24 cellular contexts compared by ENCODE assay signal in the genomic region with DNA sequence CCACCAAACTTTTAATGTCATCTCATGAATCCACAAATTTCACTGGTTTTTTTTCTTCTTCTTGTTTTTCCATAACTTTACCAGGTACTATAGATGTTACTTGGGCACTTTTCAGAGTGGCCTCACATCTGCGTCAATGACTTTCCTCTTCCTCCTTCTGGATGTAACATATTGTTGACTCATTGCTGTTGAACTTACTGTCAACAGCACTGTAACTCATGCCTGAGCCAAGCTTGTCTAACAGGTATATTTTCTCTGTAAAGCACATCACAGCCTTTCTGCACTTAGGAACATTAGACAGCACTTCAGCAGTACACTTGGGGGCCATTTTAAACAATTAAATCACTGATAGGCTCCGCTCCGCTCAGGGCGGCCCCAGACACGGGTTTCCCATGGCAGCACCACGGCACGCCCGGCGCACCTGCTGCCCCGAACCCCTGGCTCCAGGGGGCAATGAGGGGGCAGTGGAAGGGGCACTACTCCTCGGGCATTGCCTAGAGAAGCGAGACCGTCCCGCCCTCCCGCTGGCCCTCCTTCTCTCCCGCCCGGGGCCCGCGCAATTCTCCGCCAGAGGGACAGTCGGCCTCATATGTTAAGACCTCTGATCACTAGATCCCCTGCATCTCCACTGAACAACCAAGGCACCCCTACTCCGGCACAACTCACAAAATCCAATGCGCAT. TPM values are rescaled to one million over a fixed set of nuclear protein-coding genes. Genes with fewer than 3 reads are reported as not detected.
"Had no signal": no experiment of that assay in that cellular context is flagged by ENCODE, and none has a peak within 500 bp of the region (broad histone marks: within the 10 kb centered on the region; RNA-seq: fewer than 3 reads in every experiment).

No MANE protein-coding gene starts in this region.

- FAIRE-seq: endometrium had no signal

- ATAC-seq: foreskin keratinocyte; naive thymus-derived CD8-positive, alpha-beta T cell; stimulated activated naive B cell treated with anti-CD40 and anti-IgM and Interleukin-4, amounts not matched to agents 10 μg/mL and 1 μg/mL and 100 μg/mL, for 72 hours had no signal

- H3K9me3 Mint-ChIP-seq: activated naive CD8-positive, alpha-beta T cell treated with anti-CD3 and anti-CD28 coated beads for 36 hours had no signal

- DNase-seq: activated CD4-positive, alpha-beta T cell treated with anti-CD3 and anti-CD28 coated beads for 1 hour; activated CD8-positive, alpha-beta memory T cell treated with anti-CD3 and anti-CD28 coated beads, Interleukin-2, amount 10 ng/mL, durations not matched to agents 7 days and 5 days; activated naive CD8-positive, alpha-beta T cell treated with anti-CD3 and anti-CD28 coated beads for 36 hours; amygdala; cerebellar nuclear complex; foreskin keratinocyte; kidney glomerular epithelial cell; left ventricle myocardium inferior; mammary epithelial cell; naive thymus-derived CD8-positive, alpha-beta T cell; stimulated activated CD4-positive, alpha-beta T cell treated with anti-CD3 and anti-CD28 coated beads, Interleukin-2, amount 100 ng/mL, for 48 hours; stimulated activated CD8-positive, alpha-beta memory T cell treated with anti-CD3 and anti-CD28 coated beads, Interleukin-4, amount 100 ng/mL, for 48 hours; stimulated activated naive B cell treated with anti-CD40 and anti-IgM and Interleukin-4, amounts not matched to agents 10 μg/mL and 1 μg/mL and 100 μg/mL, for 72 hours; T-helper 9 cell; transverse colon had no signal

- H3K4me1 ChIP-seq: foreskin keratinocyte, vagina had no signal

- H3K4me3 Mint-ChIP-seq: activated CD8-positive, alpha-beta memory T cell treated with anti-CD3 and anti-CD28 coated beads, Interleukin-2, amount 10 ng/mL, durations not matched to agents 7 days and 5 days; activated naive CD8-positive, alpha-beta T cell treated with anti-CD3 and anti-CD28 coated beads for 36 hours; mesothelial cell of epicardium; naive thymus-derived CD8-positive, alpha-beta T cell; stimulated activated naive B cell treated with anti-CD40 and anti-IgM and Interleukin-4, amounts not matched to agents 10 μg/mL and 1 μg/mL and 100 μg/mL, for 72 hours had no signal

- H3K36me3 Mint-ChIP-seq: activated naive CD8-positive, alpha-beta T cell treated with anti-CD3 and anti-CD28 coated beads for 36 hours; mesothelial cell of epicardium; naive thymus-derived CD8-positive, alpha-beta T cell; stimulated activated naive B cell treated with anti-CD40 and anti-IgM and Interleukin-4, amounts not matched to agents 10 μg/mL and 1 μg/mL and 100 μg/mL, for 72 hours had no signal

- H3K9me3 ChIP-seq: left ventricle myocardium inferior, transverse colon, vagina had no signal

- H3K27me3 ChIP-seq: foreskin keratinocyte, transverse colon, vagina had no signal

- H3K27ac Mint-ChIP-seq: activated CD8-positive, alpha-beta memory T cell treated with anti-CD3 and anti-CD28 coated beads, Interleukin-2, amount 10 ng/mL, durations not matched to agents 7 days and 5 days; activated naive CD8-positive, alpha-beta T cell treated with anti-CD3 and anti-CD28 coated beads for 36 hours; mesothelial cell of epicardium; progenitor cell of endocrine pancreas; stimulated activated naive B cell treated with anti-CD40 and anti-IgM and Interleukin-4, amounts not matched to agents 10 μg/mL and 1 μg/mL and 100 μg/mL, for 72 hours had no signal

- H3K36me3 ChIP-seq: left ventricle myocardium inferior, transverse colon, vagina had no signal

- H3K27ac ChIP-seq: coronary artery, foreskin keratinocyte, left ventricle myocardium inferior, transverse colon, vagina had no signal

- H3K4me3 ChIP-seq: coronary artery, left ventricle myocardium inferior, transverse colon, vagina had no signal

RNA-seq across cellular contexts. Expression of gene SPATA31C2, which starts 42.0 kb away (rescaled TPM):
- total RNA-seq: activated CD8-positive, alpha-beta memory T cell treated with anti-CD3 and anti-CD28 coated beads, Interleukin-2, amount 10 ng/mL, durations not matched to agents 7 days and 5 days; foreskin keratinocyte; glomerular endothelial cell; left ventricle myocardium inferior; mammary epithelial cell; naive thymus-derived CD8-positive, alpha-beta T cell; osteocyte; progenitor cell of endocrine pancreas; temporal lobe; transverse colon; vagina had no signal
- polyA plus RNA-seq: esophagus; foreskin keratinocyte; mammary epithelial cell; naive thymus-derived CD8-positive, alpha-beta T cell had no signal
